ENCODE assay signal across 8 cellular contexts in genomic region chr6:18823782-18824386, GRCh38.
DNase-seq lines count a peak whose midpoint lies in the region; ATAC-seq and TF ChIP-seq lines count a peak whose summit lies in the region.

No MANE protein-coding gene starts in this region.

- peak; percentile 76 for DNase-seq in activated CD4-positive, alpha-beta T cell treated with anti-CD3 and anti-CD28 coated beads for 36 hours
- DNase-seq in activated CD4-positive, alpha-beta T cell treated with anti-CD3 and anti-CD28 coated beads, Interleukin-2, amount 50 U/mL, for 4 hours: no peak
- DNase-seq in NB4 (ENCODE audit: low read depth) (peak; percentile 73), brain microvascular endothelial cell (peak; percentile 19), retinal pigment epithelial cell (ENCODE audit: low read depth) (no peak), NCI-H526 treated with DMSO at 0.1 percent for 48 hours (lab: John Stamatoyannopoulos, UW) (no peak), NCI-H1436 treated with DMSO at 0.1 percent for 48 hours (lab: John Stamatoyannopoulos, UW) (no peak)

- POLR2A ChIA-PET in activated CD4-positive, alpha-beta T cell treated with anti-CD3 and anti-CD28 coated beads for 36 hours (lab: Charles Lee): no interaction called here

- H3K27me3 Mint-ChIP-seq in activated CD4-positive, alpha-beta T cell treated with anti-CD3 and anti-CD28 coated beads for 36 hours: no peaks in the 10 kb centered on the region

- H3K36me3 Mint-ChIP-seq in activated CD4-positive, alpha-beta T cell treated with anti-CD3 and anti-CD28 coated beads for 36 hours (ENCODE audit: low read depth): no peaks in the 10 kb centered on the region

- no peak overlapping the region for H3K4me3 Mint-ChIP-seq in activated CD4-positive, alpha-beta T cell treated with anti-CD3 and anti-CD28 coated beads for 36 hours

- in situ Hi-C loops in brain microvascular endothelial cell (cut with HindIII; ENCODE audit: low pct_ligation_motif_present, low sequenced_read_pairs): no loop called here

- no peak overlapping the region for H3K27ac ChIP-seq in brain microvascular endothelial cell

- H3K4me1 Mint-ChIP-seq in activated CD4-positive, alpha-beta T cell treated with anti-CD3 and anti-CD28 coated beads for 36 hours: no peaks in the 10 kb centered on the region

- TF ChIP-seq CTCF in NB4 (IDR thresholded peaks at IDR 0.05; ENCODE audit: low read depth, low read length) (peak; percentile 85), brain microvascular endothelial cell (IDR thresholded peaks at IDR 0.05; ENCODE audit: low read depth, low read length, missing control alignments) (peak; percentile 72), retinal pigment epithelial cell (conservative IDR thresholded peaks at IDR 0.05; ENCODE audit: low read depth, low read length) (peak; percentile 68)

- CTCF ChIA-PET in activated CD4-positive, alpha-beta T cell treated with anti-CD3 and anti-CD28 coated beads for 36 hours (lab: Charles Lee): no interaction called here

- no peak overlapping the region for H3K4me3 ChIP-seq in NB4 (ENCODE audit: low read depth, low read length)
- no peak overlapping the region for H3K4me3 ChIP-seq in brain microvascular endothelial cell (ENCODE audit: low read depth, low read length)
- no peak overlapping the region for H3K4me3 ChIP-seq in retinal pigment epithelial cell (ENCODE audit: low read length)

- no peak for ATAC-seq in activated CD4-positive, alpha-beta T cell treated with anti-CD3 and anti-CD28 coated beads for 36 hours
- ATAC-seq in HG03442 (IDR thresholded peaks at IDR 0.05; ENCODE audit: unreplicated experiment): no peak

- intact Hi-C loops in activated CD4-positive, alpha-beta T cell treated with anti-CD3 and anti-CD28 coated beads for 36 hours (cut with DNase I, micrococcal nuclease): loop anchor here (1.0 to 10.0 kb wide), 3 partner anchors 227 to 499 kb away; no protein-coding TSS in a partner anchor

- H3K27me3 ChIP-seq in brain microvascular endothelial cell (replicated peaks): no peaks in the 10 kb centered on the region

- H3K27ac Mint-ChIP-seq in activated CD4-positive, alpha-beta T cell treated with anti-CD3 and anti-CD28 coated beads for 36 hours: no peak overlapping the region

- no peaks in the 10 kb centered on the region for H3K36me3 ChIP-seq in brain microvascular endothelial cell (replicated peaks)

- no peak for TF ChIP-seq POLR2A in NB4 (IDR thresholded peaks at IDR 0.05; ENCODE audit: extremely low read depth, insufficient read length)

- peaks cover 26% of the 10 kb centered on the region for H3K9me3 Mint-ChIP-seq in activated CD4-positive, alpha-beta T cell treated with anti-CD3 and anti-CD28 coated beads for 36 hours (ENCODE audit: low read depth)

Comparison
In these comparisons a context has a peak if more than half of its experiments do, and no peak if none do; other contexts are left out.
1. DNase-seq: peak in activated CD4-positive, alpha-beta T cell treated with anti-CD3 and anti-CD28 coated beads for 36 hours (single experiment), NB4 (single experiment) and brain microvascular endothelial cell (single experiment); none in activated CD4-positive, alpha-beta T cell treated with anti-CD3 and anti-CD28 coated beads, Interleukin-2, amount 50 U/mL, for 4 hours (0 of 2), retinal pigment epithelial cell (single experiment), NCI-H526 treated with DMSO at 0.1 percent for 48 hours (single experiment) and NCI-H1436 treated with DMSO at 0.1 percent for 48 hours (single experiment).
2. Peak in every context shown above with its lines, with median percentiles within 50 percentile points of each other: CTCF ChIP-seq.